18 cellular contexts compared by ENCODE assay signal in the genomic region with DNA sequence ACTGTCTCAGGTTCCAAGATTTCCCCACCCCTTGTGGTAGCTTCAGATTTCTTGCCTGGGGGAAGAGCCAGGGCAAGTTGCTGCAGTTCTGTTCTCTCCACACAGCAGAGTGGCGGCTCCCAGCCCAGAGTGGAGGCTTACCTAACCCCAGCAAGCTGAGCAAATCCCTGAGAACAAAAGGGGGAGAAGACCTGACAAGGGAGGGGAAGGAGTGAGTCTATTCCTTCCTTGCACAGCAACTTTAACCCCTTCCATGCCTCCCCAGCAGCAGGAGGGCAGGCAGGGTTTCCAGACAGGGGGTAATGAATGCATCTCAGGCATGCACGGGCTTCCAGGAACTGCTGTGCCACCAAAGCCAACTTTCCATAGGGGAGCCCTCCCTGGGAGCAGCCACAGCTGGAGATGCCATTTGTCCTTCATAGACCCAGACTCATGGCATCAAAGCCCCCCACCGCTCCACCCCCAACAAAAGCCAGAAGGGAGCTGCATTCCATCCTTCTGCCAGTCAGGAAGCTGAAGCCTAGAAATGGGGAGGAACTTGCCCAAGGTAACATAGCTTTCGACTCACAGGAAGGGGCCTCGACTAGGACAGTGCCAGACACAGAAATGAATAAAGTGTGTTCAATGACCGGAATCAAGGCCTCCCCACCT. TPM values are rescaled to one million over a fixed set of nuclear protein-coding genes. Genes with fewer than 3 reads are reported as not detected.
DNase-seq lines count a peak whose midpoint lies in the region; ATAC-seq and TF ChIP-seq lines count a peak whose summit lies in the region.
"Had no signal": no experiment of that assay in that cellular context is flagged by ENCODE, and none has a peak within 500 bp of the region (broad histone marks: within the 10 kb centered on the region; RNA-seq: fewer than 3 reads in every experiment).

No MANE protein-coding gene starts in this region.

- CTCF ChIA-PET in HEK293 (lab: Yijun Ruan, JAX): interaction anchor here (0.6 to 0.7 kb wide), 2 partner anchors 22 to 1770 kb away, joined by 3 to 5 read pairs; no protein-coding TSS in a partner anchor

- H4K20me1 ChIP-seq in neural progenitor cell (ENCODE audit: low read depth): no peaks in the 10 kb centered on the region

- no peak overlapping the region for H3K4me3 ChIP-seq in HEK293 (ENCODE audit: low read depth, low read length)
- H3K4me3 ChIP-seq in SK-N-MC: peak overlapping the region; percentile 61
- H3K4me3 ChIP-seq in esophagus (ENCODE audit: low read depth in 1 of 2, low read length in 2 of 2): no peak overlapping the region
- no peak overlapping the region for H3K4me3 ChIP-seq in neural progenitor cell
- H3K4me3 ChIP-seq: K562, testis had no signal

- H3K27ac ChIP-seq in HEK293 (ENCODE audit: extremely low read depth, low read depth, low read length) (no peak overlapping the region), SK-N-MC (peak overlapping the region; percentile 42; the same call in 1 of the 2 replicates), esophagus (ENCODE audit: low read depth in 2 of 2, low read length in 1 of 2) (peak overlapping the region; percentile 65 to 86), neural progenitor cell (peak overlapping the region; percentile 32)
- H3K27ac ChIP-seq: testis had no signal

- H3K9ac ChIP-seq in SK-N-MC (ENCODE audit: insufficient read length) (no peak overlapping the region), neural progenitor cell (no peak overlapping the region)

- H3K4me1 ChIP-seq in HEK293 (ENCODE audit: control insufficient read depth, insufficient read depth, low read length) (no peaks in the 10 kb centered on the region), esophagus (ENCODE audit: control insufficient read depth in 2 of 2, insufficient read depth in 2 of 2, low read length in 1 of 2) (peaks cover 2 to 26% of the 10 kb centered on the region in 2 donors), neural progenitor cell (peaks cover 36% of the 10 kb centered on the region)
- H3K4me1 ChIP-seq: testis had no signal

- WGBS in esophagus, 2 donors: 38 to 45% methylated on average over 6 of the region's 6 CpGs

- H3K27ac Mint-ChIP-seq in neural progenitor cell: no peak overlapping the region
- H3K27ac Mint-ChIP-seq in naive thymus-derived CD8-positive, alpha-beta T cell: no peak overlapping the region
- H3K27ac Mint-ChIP-seq: activated B cell treated with CpG ODN at 0.5 μM for 24 hours; activated naive CD8-positive, alpha-beta T cell treated with anti-CD3 and anti-CD28 coated beads, Interleukin-2, amount 50 U/mL, for 24 hours; T-cell had no signal

- H3K4me3 Mint-ChIP-seq in neural progenitor cell: no peak overlapping the region
- no peak overlapping the region for H3K4me3 Mint-ChIP-seq in naive thymus-derived CD8-positive, alpha-beta T cell
- H3K4me3 Mint-ChIP-seq: activated B cell treated with CpG ODN at 0.5 μM for 24 hours; activated naive CD8-positive, alpha-beta T cell treated with anti-CD3 and anti-CD28 coated beads, Interleukin-2, amount 50 U/mL, for 24 hours; T-cell had no signal

- no peaks in the 10 kb centered on the region for H3K79me2 ChIP-seq in neural progenitor cell (ENCODE audit: low read depth)

- H3K4me1 Mint-ChIP-seq in neural progenitor cell: peaks cover 38% of the 10 kb centered on the region
- H3K4me1 Mint-ChIP-seq in naive thymus-derived CD8-positive, alpha-beta T cell: peaks cover 13 to 25% (median 18%) of the 10 kb centered on the region in 4 donors
- H3K4me1 Mint-ChIP-seq: activated B cell treated with CpG ODN at 0.5 μM for 24 hours had no signal

- TF ChIP-seq CTCF in HEK293 (tag by site-specific recombination; IDR thresholded peaks at IDR 0.05) (no peak), neural progenitor cell (IDR thresholded peaks at IDR 0.05) (no peak)

- H3K27me3 Mint-ChIP-seq in neural progenitor cell (ENCODE audit: insufficient read depth, low read depth): peaks cover 9% of the 10 kb centered on the region
- peaks cover 0 to 15% (median 6%) of the 10 kb centered on the region in 5 donors for H3K27me3 Mint-ChIP-seq in naive thymus-derived CD8-positive, alpha-beta T cell

- no peaks in the 10 kb centered on the region for H3K36me3 Mint-ChIP-seq in neural progenitor cell
- no peaks in the 10 kb centered on the region for H3K36me3 Mint-ChIP-seq in naive thymus-derived CD8-positive, alpha-beta T cell
- H3K36me3 Mint-ChIP-seq: T-cell had no signal

- no peak for ATAC-seq in HG03159 (IDR thresholded peaks at IDR 0.05; ENCODE audit: unreplicated experiment)
- no peak for ATAC-seq in naive thymus-derived CD8-positive, alpha-beta T cell
- ATAC-seq: activated naive CD8-positive, alpha-beta T cell treated with anti-CD3 and anti-CD28 coated beads, Interleukin-2, amount 50 U/mL, for 24 hours; K562; T-cell had no signal

- no peaks in the 10 kb centered on the region for H3K9me3 ChIP-seq in HEK293 (ENCODE audit: control insufficient read depth, insufficient read depth, low read depth, low read length)
- H3K9me3 ChIP-seq in SK-N-MC (ENCODE audit: low read depth, low read length): no peaks in the 10 kb centered on the region
- H3K9me3 ChIP-seq in esophagus (ENCODE audit: control insufficient read depth in 2 of 2, insufficient read depth in 1 of 2, low read depth in 1 of 2, low read length in 1 of 2): no peaks in the 10 kb centered on the region
- H3K9me3 ChIP-seq in neural progenitor cell (ENCODE audit: low read depth): no peaks in the 10 kb centered on the region
- H3K9me3 ChIP-seq: testis had no signal

- peak overlapping the region; percentile 54 for H3K4me2 ChIP-seq in neural progenitor cell

- peak overlapping the region; percentile 37 for H2AFZ ChIP-seq in neural progenitor cell (replicated peaks)

- DNase-seq in SK-N-MC (ENCODE audit: low read depth, low spot score): no peak
- peak; percentile 82 for DNase-seq in neural progenitor cell (ENCODE audit: low spot score)
- no peak for DNase-seq in 8988T
- DNase-seq in NCI-H2196 (lab: John Stamatoyannopoulos, UW; ENCODE audit: unreplicated experiment): no peak
- no peak for DNase-seq in naive thymus-derived CD8-positive, alpha-beta T cell
- DNase-seq: activated B cell treated with CpG ODN at 0.5 μM for 24 hours; activated naive CD8-positive, alpha-beta T cell treated with anti-CD3 and anti-CD28 coated beads, Interleukin-2, amount 50 U/mL, for 24 hours; GF-D8; NCI-H2107; occipital lobe; RPMI8226; stimulated activated CD4-positive, alpha-beta T cell treated with anti-CD3 and anti-CD28 coated beads, Interleukin-4, amount 100 ng/mL, for 1 hour; T-cell; testis had no signal

- H3F3A ChIP-seq in neural progenitor cell (ENCODE audit: low read depth): peaks cover 35% of the 10 kb centered on the region

- no peaks in the 10 kb centered on the region for H3K27me3 ChIP-seq in esophagus (ENCODE audit: control insufficient read depth in 1 of 2, insufficient read depth in 2 of 2, low read length in 2 of 2)
- no peaks in the 10 kb centered on the region for H3K27me3 ChIP-seq in neural progenitor cell
- H3K27me3 ChIP-seq: testis had no signal

- H3K36me3 ChIP-seq in HEK293 (ENCODE audit: control insufficient read depth in 2 of 2, insufficient read depth in 1 of 2, low read length in 2 of 2) (no peaks in the 10 kb centered on the region), SK-N-MC (ENCODE audit: insufficient read depth, low read length) (no peaks in the 10 kb centered on the region), esophagus (ENCODE audit: control insufficient read depth in 2 of 2, insufficient read depth in 2 of 2, low read length in 1 of 2) (no peaks in the 10 kb centered on the region), neural progenitor cell (no peaks in the 10 kb centered on the region)

- POLR2A ChIA-PET in HEK293 (lab: Yijun Ruan, JAX): no interaction called here
- POLR2A ChIA-PET in naive thymus-derived CD8-positive, alpha-beta T cell (lab: Charles Lee): no interaction called here

- no peaks in the 10 kb centered on the region for H3K9me3 Mint-ChIP-seq in neural progenitor cell
- H3K9me3 Mint-ChIP-seq in naive thymus-derived CD8-positive, alpha-beta T cell: peaks cover 0 to 1% (median 0%) of the 10 kb centered on the region in 9 donors
- H3K9me3 Mint-ChIP-seq: activated B cell treated with CpG ODN at 0.5 μM for 24 hours; activated naive CD8-positive, alpha-beta T cell treated with anti-CD3 and anti-CD28 coated beads, Interleukin-2, amount 50 U/mL, for 24 hours; T-cell had no signal

TF ChIP-seq in HEK293, 187 proteins besides CTCF, POLR2A, EP300 and RAD21 (continues in another document):
- peak; percentile 48; the same call in 1 of the 2 replicates for TF ChIP-seq ZNF341 (tag by site-specific recombination; IDR thresholded peaks at IDR 0.05; ENCODE audit: low read depth)
- peak; percentile 39; the same call in 1 of the 2 replicates for TF ChIP-seq GLIS2 (tag by site-specific recombination; IDR thresholded peaks at IDR 0.05)
- 0 out of 2 replicates have a peak, but pooled peaks have one; percentile 19 for TF ChIP-seq ZNF398 (tag by site-specific recombination; IDR thresholded peaks at IDR 0.05)
- TF ChIP-seq ZNF16 (tag by site-specific recombination; IDR thresholded peaks at IDR 0.05; ENCODE audit: low read depth): no peak
- peak; percentile 85 for TF ChIP-seq GLIS1 (tag by site-specific recombination; IDR thresholded peaks at IDR 0.05)

RNA-seq across cellular contexts. Expression of gene FAT2, which starts 28.8 kb away (rescaled TPM):
- polyA plus RNA-seq in esophagus: 10 to 100 TPM; 29.5 to 33.8 TPM
- total RNA-seq in neural progenitor cell (ENCODE audit: low replicate concordance): 0.36 and 0.37 TPM in 2 replicates
- total RNA-seq in naive thymus-derived CD8-positive, alpha-beta T cell: not detected
- under 1 TPM in 1 of 3 donors, not detected in 2; 0.03 TPM for polyA plus RNA-seq in naive thymus-derived CD8-positive, alpha-beta T cell
- total RNA-seq: K562, T-cell had no signal
- polyA plus RNA-seq: K562 had no signal
